Comparison of ENCODE assay signal across 1 cellular context in the genomic region with DNA sequence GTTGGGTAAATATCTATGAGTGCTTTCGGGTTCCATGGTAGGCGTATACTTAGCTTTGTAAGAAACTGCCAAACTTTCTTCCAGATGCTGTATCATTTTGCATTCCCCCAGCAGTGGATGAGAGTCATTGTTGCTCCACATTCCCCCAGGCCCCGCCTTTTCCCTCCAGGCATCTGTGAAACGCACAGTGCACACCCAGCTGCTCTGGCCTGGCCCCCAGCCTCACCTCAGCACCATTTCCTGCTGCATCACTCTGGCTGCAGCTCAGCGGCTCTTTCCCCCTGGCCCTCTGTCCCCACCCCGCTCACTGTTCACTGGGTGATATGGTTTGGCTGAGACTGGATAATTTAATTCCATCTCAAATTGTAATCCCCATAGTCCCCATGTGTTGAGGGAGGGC.
TF ChIP-seq lines count a peak whose summit lies in the region.

No MANE protein-coding gene starts in this region.

TF ChIP-seq in GM23338, 12 proteins besides CTCF, POLR2A, EP300 and RAD21 (continued from another document):
- TF ChIP-seq, protein P1, sequence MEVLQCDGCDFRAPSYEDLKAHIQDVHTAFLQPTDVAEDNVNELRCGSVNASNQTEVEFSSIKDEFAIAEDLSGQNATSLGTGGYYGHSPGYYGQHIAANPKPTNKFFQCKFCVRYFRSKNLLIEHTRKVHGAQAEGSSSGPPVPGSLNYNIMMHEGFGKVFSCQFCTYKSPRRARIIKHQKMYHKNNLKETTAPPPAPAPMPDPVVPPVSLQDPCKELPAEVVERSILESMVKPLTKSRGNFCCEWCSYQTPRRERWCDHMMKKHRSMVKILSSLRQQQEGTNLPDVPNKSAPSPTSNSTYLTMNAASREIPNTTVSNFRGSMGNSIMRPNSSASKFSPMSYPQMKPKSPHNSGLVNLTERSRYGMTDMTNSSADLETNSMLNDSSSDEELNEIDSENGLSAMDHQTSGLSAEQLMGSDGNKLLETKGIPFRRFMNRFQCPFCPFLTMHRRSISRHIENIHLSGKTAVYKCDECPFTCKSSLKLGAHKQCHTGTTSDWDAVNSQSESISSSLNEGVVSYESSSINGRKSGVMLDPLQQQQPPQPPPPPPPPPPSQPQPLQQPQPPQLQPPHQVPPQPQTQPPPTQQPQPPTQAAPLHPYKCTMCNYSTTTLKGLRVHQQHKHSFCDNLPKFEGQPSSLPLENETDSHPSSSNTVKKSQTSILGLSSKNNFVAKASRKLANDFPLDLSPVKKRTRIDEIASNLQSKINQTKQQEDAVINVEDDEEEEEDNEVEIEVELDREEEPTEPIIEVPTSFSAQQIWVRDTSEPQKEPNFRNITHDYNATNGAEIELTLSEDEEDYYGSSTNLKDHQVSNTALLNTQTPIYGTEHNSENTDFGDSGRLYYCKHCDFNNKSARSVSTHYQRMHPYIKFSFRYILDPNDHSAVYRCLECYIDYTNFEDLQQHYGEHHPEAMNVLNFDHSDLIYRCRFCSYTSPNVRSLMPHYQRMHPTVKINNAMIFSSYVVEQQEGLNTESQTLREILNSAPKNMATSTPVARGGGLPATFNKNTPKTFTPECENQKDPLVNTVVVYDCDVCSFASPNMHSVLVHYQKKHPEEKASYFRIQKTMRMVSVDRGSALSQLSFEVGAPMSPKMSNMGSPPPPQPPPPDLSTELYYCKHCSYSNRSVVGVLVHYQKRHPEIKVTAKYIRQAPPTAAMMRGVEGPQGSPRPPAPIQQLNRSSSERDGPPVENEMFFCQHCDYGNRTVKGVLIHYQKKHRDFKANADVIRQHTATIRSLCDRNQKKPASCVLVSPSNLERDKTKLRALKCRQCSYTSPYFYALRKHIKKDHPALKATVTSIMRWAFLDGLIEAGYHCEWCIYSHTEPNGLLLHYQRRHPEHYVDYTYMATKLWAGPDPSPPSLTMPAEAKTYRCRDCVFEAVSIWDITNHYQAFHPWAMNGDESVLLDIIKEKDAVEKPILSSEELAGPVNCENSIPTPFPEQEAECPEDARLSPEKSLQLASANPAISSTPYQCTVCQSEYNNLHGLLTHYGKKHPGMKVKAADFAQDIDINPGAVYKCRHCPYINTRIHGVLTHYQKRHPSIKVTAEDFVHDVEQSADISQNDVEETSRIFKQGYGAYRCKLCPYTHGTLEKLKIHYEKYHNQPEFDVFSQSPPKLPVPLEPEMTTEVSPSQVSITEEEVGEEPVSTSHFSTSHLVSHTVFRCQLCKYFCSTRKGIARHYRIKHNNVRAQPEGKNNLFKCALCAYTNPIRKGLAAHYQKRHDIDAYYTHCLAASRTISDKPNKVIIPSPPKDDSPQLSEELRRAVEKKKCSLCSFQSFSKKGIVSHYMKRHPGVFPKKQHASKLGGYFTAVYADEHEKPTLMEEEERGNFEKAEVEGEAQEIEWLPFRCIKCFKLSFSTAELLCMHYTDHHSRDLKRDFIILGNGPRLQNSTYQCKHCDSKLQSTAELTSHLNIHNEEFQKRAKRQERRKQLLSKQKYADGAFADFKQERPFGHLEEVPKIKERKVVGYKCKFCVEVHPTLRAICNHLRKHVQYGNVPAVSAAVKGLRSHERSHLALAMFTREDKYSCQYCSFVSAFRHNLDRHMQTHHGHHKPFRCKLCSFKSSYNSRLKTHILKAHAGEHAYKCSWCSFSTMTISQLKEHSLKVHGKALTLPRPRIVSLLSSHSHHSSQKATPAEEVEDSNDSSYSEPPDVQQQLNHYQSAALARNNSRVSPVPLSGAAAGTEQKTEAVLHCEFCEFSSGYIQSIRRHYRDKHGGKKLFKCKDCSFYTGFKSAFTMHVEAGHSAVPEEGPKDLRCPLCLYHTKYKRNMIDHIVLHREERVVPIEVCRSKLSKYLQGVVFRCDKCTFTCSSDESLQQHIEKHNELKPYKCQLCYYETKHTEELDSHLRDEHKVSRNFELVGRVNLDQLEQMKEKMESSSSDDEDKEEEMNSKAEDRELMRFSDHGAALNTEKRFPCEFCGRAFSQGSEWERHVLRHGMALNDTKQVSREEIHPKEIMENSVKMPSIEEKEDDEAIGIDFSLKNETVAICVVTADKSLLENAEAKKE (CRISPR knock-in tag; IDR thresholded peaks at IDR 0.05) = no peak
- TF ChIP-seq ZNF331 (CRISPR knock-in tag; IDR thresholded peaks at IDR 0.05; ENCODE audit: low read depth) (no peak), NANOG (IDR thresholded peaks at IDR 0.05; ENCODE audit: borderline replicate concordance) (no peak), JUNB (IDR thresholded peaks at IDR 0.05; ENCODE audit: unreplicated experiment) (no peak), EZH2 (IDR thresholded peaks at IDR 0.05; ENCODE audit: low read depth, unreplicated experiment) (no peak)
